Comparison of ENCODE assay signal across 1 cellular context in genomic region chr18:46001074-46001473, GRCh38.
TF ChIP-seq lines count a peak whose summit lies in the region.

No MANE protein-coding gene starts in this region.

TF ChIP-seq in K562, 482 proteins besides CTCF, POLR2A, EP300 and RAD21 (continued from another document and continues in another):
- no peak for TF ChIP-seq FUS (optimal IDR thresholded peaks at IDR 0.05; ENCODE audit: low read depth, low read length)
- TF ChIP-seq RBM39 (optimal IDR thresholded peaks at IDR 0.05; ENCODE audit: low read depth, low read length) = no peak
- TF ChIP-seq MEIS2 (IDR thresholded peaks at IDR 0.05; ENCODE audit: partially characterized antibody) = no peak
- no peak for TF ChIP-seq SAP30 (IDR thresholded peaks at IDR 0.05; ENCODE audit: borderline replicate concordance, insufficient read depth, low read depth, low read length, poor library complexity, severe bottlenecking)
- no peak for TF ChIP-seq ZNF79 (CRISPR knock-in tag; IDR thresholded peaks at IDR 0.05; ENCODE audit: low read depth)
- no peak for TF ChIP-seq ZBTB40 (IDR thresholded peaks at IDR 0.05)
- TF ChIP-seq ZBTB40 (CRISPR knock-in tag; IDR thresholded peaks at IDR 0.05) = no peak
- no peak for TF ChIP-seq ZNF224 (CRISPR knock-in tag; IDR thresholded peaks at IDR 0.05)
- no peak for TF ChIP-seq CBX2 (IDR thresholded peaks at IDR 0.05; ENCODE audit: insufficient read depth, low read length, poor library complexity, severe bottlenecking)
- TF ChIP-seq DEAF1 (CRISPR knock-in tag; IDR thresholded peaks at IDR 0.05) = no peak
- no peak for TF ChIP-seq TCF3 (CRISPR knock-in tag; IDR thresholded peaks at IDR 0.05)
- peak; percentile 72; the same call in 1 of the 2 replicates for TF ChIP-seq C11orf30 (IDR thresholded peaks at IDR 0.05; ENCODE audit: low read depth)
- TF ChIP-seq CBX3 (IDR thresholded peaks at IDR 0.05; ENCODE audit: borderline replicate concordance in 1 of 2, low read length in 2 of 2) = no peak
- no peak for TF ChIP-seq TRIM25 (IDR thresholded peaks at IDR 0.05; ENCODE audit: borderline replicate concordance)
- no peak for TF ChIP-seq RUNX1 (IDR thresholded peaks at IDR 0.05; ENCODE audit: low read depth)
- no peak for TF ChIP-seq CEBPZ (IDR thresholded peaks at IDR 0.05; ENCODE audit: borderline replicate concordance, low read depth, low read length)
- no peak for TF ChIP-seq ZNF449 (CRISPR knock-in tag; IDR thresholded peaks at IDR 0.05)
- no peak for TF ChIP-seq BDP1 (IDR thresholded peaks at IDR 0.05; ENCODE audit: insufficient read depth, insufficient read length)
- TF ChIP-seq HMBOX1 (IDR thresholded peaks at IDR 0.05) = no peak
- TF ChIP-seq SPI1 (IDR thresholded peaks at IDR 0.05; ENCODE audit: borderline replicate concordance, low read depth, low read length) = no peak
- no peak for TF ChIP-seq TBL1XR1 (IDR thresholded peaks at IDR 0.05; ENCODE audit: low read length in 2 of 2)
- TF ChIP-seq HES1 (IDR thresholded peaks at IDR 0.05; ENCODE audit: low read depth) = no peak
- peak; percentile 67 for TF ChIP-seq MAFG (tag; conservative IDR thresholded peaks at IDR 0.05)
- TF ChIP-seq ZKSCAN1 (IDR thresholded peaks at IDR 0.05; ENCODE audit: low read depth, low read length) = no peak
- TF ChIP-seq ZNF518B (CRISPR knock-in tag; IDR thresholded peaks at IDR 0.05) = no peak
- no peak for TF ChIP-seq CTCFL (IDR thresholded peaks at IDR 0.05; ENCODE audit: borderline replicate concordance, insufficient read depth, low read depth, low read length, poor library complexity, severe bottlenecking)
- no peak for TF ChIP-seq FOXK2 (conservative IDR thresholded peaks at IDR 0.05 in 1 of 2, IDR thresholded peaks at IDR 0.05 in 1 of 2; ENCODE audit: low read depth in 2 of 2)
- peak; percentile 32; the same call in 1 of the 2 replicates for TF ChIP-seq MAFF (IDR thresholded peaks at IDR 0.05; ENCODE audit: low read length)
- no peak for TF ChIP-seq ZNF324 (CRISPR knock-in tag; IDR thresholded peaks at IDR 0.05)
